Comparison of ENCODE assay signal across 17 cellular contexts in the genomic region with DNA sequence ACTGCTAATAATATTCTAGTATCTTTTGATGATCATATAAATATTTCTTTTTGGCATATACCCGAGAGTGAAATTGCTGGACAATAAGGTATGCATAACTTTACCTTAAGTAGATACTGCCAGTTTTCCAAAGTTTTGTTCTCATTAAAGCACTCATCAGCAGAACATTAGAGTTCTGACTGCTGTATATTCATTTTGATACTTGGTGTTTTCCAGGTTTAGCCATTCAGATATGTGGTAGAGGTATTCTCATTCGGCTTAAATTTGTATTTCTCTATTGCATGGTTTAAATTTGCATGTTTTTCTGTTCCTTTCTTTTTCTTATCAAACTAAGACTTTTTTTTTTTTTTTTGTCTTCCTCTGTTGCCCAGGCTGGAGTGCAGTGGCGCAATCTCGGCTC.
"Had no signal": no experiment of that assay in that cellular context is flagged by ENCODE, and none has a peak within 500 bp of the region (broad histone marks: within the 10 kb centered on the region; RNA-seq: fewer than 3 reads in every experiment).

No MANE protein-coding gene starts in this region.

- H3K27ac Mint-ChIP-seq: activated CD4-positive, alpha-beta memory T cell treated with anti-CD3 and anti-CD28 coated beads for 36 hours; activated CD4-positive, alpha-beta T cell treated with anti-CD3 and anti-CD28 coated beads for 36 hours; activated CD8-positive, alpha-beta memory T cell treated with anti-CD3 and anti-CD28 coated beads, Interleukin-2, amount 10 ng/mL, durations not matched to agents 7 days and 5 days; activated T-helper 2 cell treated with anti-CD3 and anti-CD28 coated beads, Interferon-gamma antibody, Interleukin-2, Interleukin-4, amounts not matched to agents 10 μg/mL and 5 μg/mL and 100 μg/mL, durations not matched to agents 14 hours and 24 hours and 36 hours; immature natural killer cell; nephron had no signal

- H3K36me3 Mint-ChIP-seq: activated CD4-positive, alpha-beta memory T cell treated with anti-CD3 and anti-CD28 coated beads for 36 hours; activated CD8-positive, alpha-beta memory T cell treated with anti-CD3 and anti-CD28 coated beads, Interleukin-2, amount 10 ng/mL, durations not matched to agents 7 days and 5 days had no signal

- H3K27me3 Mint-ChIP-seq: activated CD4-positive, alpha-beta memory T cell treated with anti-CD3 and anti-CD28 coated beads for 36 hours had no signal

- H3K4me1 Mint-ChIP-seq: activated CD4-positive, alpha-beta T cell treated with anti-CD3 and anti-CD28 coated beads for 36 hours; activated CD8-positive, alpha-beta memory T cell treated with anti-CD3 and anti-CD28 coated beads, Interleukin-2, amount 10 ng/mL, durations not matched to agents 7 days and 5 days; nephron had no signal

- DNase-seq: activated CD4-positive, alpha-beta memory T cell treated with anti-CD3 and anti-CD28 coated beads for 36 hours; activated CD4-positive, alpha-beta T cell treated with anti-CD3 and anti-CD28 coated beads for 36 hours; activated CD8-positive, alpha-beta memory T cell treated with anti-CD3 and anti-CD28 coated beads, Interleukin-2, amount 10 ng/mL, durations not matched to agents 7 days and 5 days; activated naive CD4-positive, alpha-beta T cell treated with anti-CD3 and anti-CD28 coated beads, Interleukin-2, amount 50 U/mL, for 16 hours; activated T-cell treated with anti-CD3 and anti-CD28 coated beads, Interleukin-2, amount 50 U/mL, for 1 hour; heart left ventricle; immature natural killer cell; lower lobe of right lung; nucleus accumbens; posterior cingulate gyrus; retina; stimulated activated CD4-positive, alpha-beta T cell treated with anti-CD3 and anti-CD28 coated beads, Interleukin-12 subunit alpha, Interleukin-12 subunit beta, amount 100 ng/mL, for 4 hours; stimulated activated CD4-positive, alpha-beta T cell treated with anti-CD3 and anti-CD28 coated beads, Interleukin-2, amount 100 ng/mL, for 24 hours; thyroid gland; WERI-Rb-1 had no signal

- ATAC-seq: activated CD4-positive, alpha-beta T cell treated with anti-CD3 and anti-CD28 coated beads for 36 hours; activated CD8-positive, alpha-beta memory T cell treated with anti-CD3 and anti-CD28 coated beads, Interleukin-2, amount 10 ng/mL, durations not matched to agents 7 days and 5 days; heart left ventricle had no signal

- H3K4me3 Mint-ChIP-seq: activated CD4-positive, alpha-beta memory T cell treated with anti-CD3 and anti-CD28 coated beads for 36 hours; activated CD4-positive, alpha-beta T cell treated with anti-CD3 and anti-CD28 coated beads for 36 hours; activated CD8-positive, alpha-beta memory T cell treated with anti-CD3 and anti-CD28 coated beads, Interleukin-2, amount 10 ng/mL, durations not matched to agents 7 days and 5 days; immature natural killer cell; nephron had no signal

- H3K9me3 Mint-ChIP-seq: activated CD4-positive, alpha-beta memory T cell treated with anti-CD3 and anti-CD28 coated beads for 36 hours; activated T-helper 2 cell treated with anti-CD3 and anti-CD28 coated beads, Interferon-gamma antibody, Interleukin-2, Interleukin-4, amounts not matched to agents 10 μg/mL and 5 μg/mL and 100 μg/mL, durations not matched to agents 14 hours and 24 hours and 36 hours; immature natural killer cell; nephron had no signal
